ENCODE assay signal across 13 cellular contexts in genomic region chr5:109654455-109654854, GRCh38. TPM values are rescaled to one million over a fixed set of nuclear protein-coding genes. Genes with fewer than 3 reads are reported as not detected.
A peak's percentile ranks its signal among the peaks of the same experiment; 100 is the strongest.
DNase-seq lines count a peak whose midpoint lies in the region; TF ChIP-seq lines count a peak whose summit lies in the region.
"Had no signal": no experiment of that assay in that cellular context is flagged by ENCODE, and none has a peak within 500 bp of the region (broad histone marks: within the 10 kb centered on the region; RNA-seq: fewer than 3 reads in every experiment).

No MANE protein-coding gene starts in this region.

- TF ChIP-seq CTCF in H9 (conservative IDR thresholded peaks at IDR 0.05) (no peak), adrenal gland (IDR thresholded peaks at IDR 0.05) (no peak), smooth muscle cell (IDR thresholded peaks at IDR 0.05; ENCODE audit: borderline replicate concordance, insufficient read depth, poor library complexity, severe bottlenecking) (no peak)

- no peak overlapping the region for H2BK20ac ChIP-seq in H9 (ENCODE audit: low read depth, low read length, poor library complexity, severe bottlenecking)

- H3T11ph ChIP-seq in H9 (ENCODE audit: low read length), result no peak overlapping the region

- intact Hi-C loops in adrenal gland (cut with DNase I), result no loop called here

- H4K91ac ChIP-seq in H9 (ENCODE audit: insufficient read length, low read depth, low read length) (no peak overlapping the region), neuronal stem cell (ENCODE audit: low read depth, low read length, poor library complexity) (no peak overlapping the region)

- H2BK15ac ChIP-seq in H9 (ENCODE audit: low read depth, low read length) (no peak overlapping the region), neuronal stem cell (ENCODE audit: low read length) (no peak overlapping the region)

- H3K27me3 Mint-ChIP-seq in H9 (ENCODE audit: low read depth), result no peaks in the 10 kb centered on the region

- H3K4me1 Mint-ChIP-seq in H9, result no peaks in the 10 kb centered on the region

- H4K8ac ChIP-seq in H9 (replicated peaks; ENCODE audit: insufficient read length, low read depth, low read length) (no peak overlapping the region), neuronal stem cell (ENCODE audit: low read depth, low read length) (no peak overlapping the region)

- no peaks in the 10 kb centered on the region for H4K20me1 ChIP-seq in H9 (ENCODE audit: control insufficient read depth, insufficient read depth, insufficient read length)
- no peaks in the 10 kb centered on the region for H4K20me1 ChIP-seq in smooth muscle cell (ENCODE audit: low read depth)

- 0 out of 7 replicates have a peak overlapping the region, but pooled peaks of 1 of the 3 experiments have one; percentile 34 for H3K27ac Mint-ChIP-seq in H9
- H3K27ac Mint-ChIP-seq: activated T-helper 1 cell treated with anti-CD3 and anti-CD28 coated beads, Interleukin-12 subunit alpha, Interleukin-12 subunit beta, Interleukin-2, Interleukin-4 antibody, amounts not matched to agents 30 ng/mL and 10 ng/mL and 1 ng/mL, durations not matched to agents 14 hours and 24 hours and 36 hours had no signal

- H2AK5ac ChIP-seq in H9 (ENCODE audit: insufficient read length, low read length) (no peak overlapping the region), neuronal stem cell (ENCODE audit: low read depth, low read length) (no peak overlapping the region)

- H3K4me2 ChIP-seq in H9 (ENCODE audit: insufficient read depth, insufficient read length, low read length), result no peak overlapping the region
- no peak overlapping the region for H3K4me2 ChIP-seq in neuronal stem cell (ENCODE audit: insufficient read depth, low read length, poor library complexity, severe bottlenecking)
- no peak overlapping the region for H3K4me2 ChIP-seq in smooth muscle cell

- H4K5ac ChIP-seq in H9 (ENCODE audit: insufficient read length, low read depth, low read length), result no peak overlapping the region

- H3K4me3 ChIP-seq in adrenal gland, result no peak overlapping the region
- H3K4me3 ChIP-seq in neuronal stem cell (ENCODE audit: low read length in 2 of 2), result no peak overlapping the region
- H3K4me3 ChIP-seq in smooth muscle cell, result no peak overlapping the region
- H3K4me3 ChIP-seq: SJCRH30 had no signal

- H3K14ac ChIP-seq in H9 (ENCODE audit: insufficient read depth, low read length) (0 out of 2 replicates have a peak overlapping the region, but pooled peaks have one; percentile 18), neuronal stem cell (ENCODE audit: low read length) (no peak overlapping the region)

- H3K36me3 Mint-ChIP-seq in H9 (ENCODE audit: insufficient read depth in 1 of 3, low read depth in 3 of 3), result no peaks in the 10 kb centered on the region

- H3K79me2 ChIP-seq in H9 (ENCODE audit: insufficient read depth, low read length) (no peaks in the 10 kb centered on the region), smooth muscle cell (ENCODE audit: low read depth) (no peaks in the 10 kb centered on the region)

- H3K9me3 Mint-ChIP-seq in H9, result no peaks in the 10 kb centered on the region
- H3K9me3 Mint-ChIP-seq: activated T-helper 1 cell treated with anti-CD3 and anti-CD28 coated beads, Interleukin-12 subunit alpha, Interleukin-12 subunit beta, Interleukin-2, Interleukin-4 antibody, amounts not matched to agents 30 ng/mL and 10 ng/mL and 1 ng/mL, durations not matched to agents 14 hours and 24 hours and 36 hours had no signal

- H3K4ac ChIP-seq in H9 (ENCODE audit: low read depth, low read length) (no peak overlapping the region), neuronal stem cell (ENCODE audit: low read length) (no peak overlapping the region)

- H3K4me3 Mint-ChIP-seq in H9, result no peak overlapping the region
- H3K4me3 Mint-ChIP-seq: activated T-helper 1 cell treated with anti-CD3 and anti-CD28 coated beads, Interleukin-12 subunit alpha, Interleukin-12 subunit beta, Interleukin-2, Interleukin-4 antibody, amounts not matched to agents 30 ng/mL and 10 ng/mL and 1 ng/mL, durations not matched to agents 14 hours and 24 hours and 36 hours had no signal

- H3F3A ChIP-seq in smooth muscle cell (ENCODE audit: low read depth), result no peaks in the 10 kb centered on the region

- no peak overlapping the region for H3K56ac ChIP-seq in H9 (ENCODE audit: insufficient read length, low read depth, low read length)

- H3K27me3 ChIP-seq in H9 (ENCODE audit: insufficient read depth, low read length) (no peaks in the 10 kb centered on the region), adrenal gland (no peaks in the 10 kb centered on the region), neuronal stem cell (ENCODE audit: control insufficient read depth in 3 of 3, insufficient read depth in 3 of 3, low read depth in 1 of 3, low read length in 3 of 3) (no peaks in the 10 kb centered on the region), smooth muscle cell (ENCODE audit: low read depth) (no peaks in the 10 kb centered on the region)
- H3K27me3 ChIP-seq: neutrophil, SJCRH30 had no signal

- H2AFZ ChIP-seq in H9 (ENCODE audit: low read length) (no peak overlapping the region), neuronal stem cell (ENCODE audit: low read length) (peak overlapping the region; percentile 53), smooth muscle cell (ENCODE audit: low read depth) (no peak overlapping the region)

- no peak overlapping the region for H3K9ac ChIP-seq in H9 (ENCODE audit: extremely low read depth, insufficient read length, low read length)
- H3K9ac ChIP-seq in neuronal stem cell (ENCODE audit: low read depth, low read length, poor library complexity), result no peak overlapping the region
- no peak overlapping the region for H3K9ac ChIP-seq in smooth muscle cell (ENCODE audit: low read depth)

- DNase-seq in activated CD4-positive, alpha-beta T cell treated with anti-CD3 and anti-CD28 coated beads for 48 hours, result peak; percentile 43
- DNase-seq in activated CD4-positive, alpha-beta T cell treated with anti-CD3 and anti-CD28 coated beads, Interleukin-2, amount 50 U/mL, for 1 hour, result no peak
- DNase-seq in H9 (no peak), adrenal gland (peak; percentile 79 to 89 (median 84)), neuronal stem cell (ENCODE audit: low spot score) (no peak), SHP77 (lab: John Stamatoyannopoulos, UW) (no peak), NCI-H2107 treated with DMSO at 0.1 percent for 48 hours (lab: John Stamatoyannopoulos, UW; ENCODE audit: unreplicated experiment) (no peak), smooth muscle cell (lab: John Stamatoyannopoulos, UW; ENCODE audit: unreplicated experiment) (no peak)
- DNase-seq: NCI-H2081 treated with DMSO at 0.1 percent for 48 hours, NCI-H82, SJCRH30 had no signal

- H2BK120ac ChIP-seq in H9 (ENCODE audit: low read depth, low read length, poor library complexity, severe bottlenecking), result no peak overlapping the region
- H2BK120ac ChIP-seq in neuronal stem cell (ENCODE audit: low read depth, low read length), result no peak overlapping the region

- H3K36me3 ChIP-seq in adrenal gland (replicated peaks in 1 of 2) (no peaks in the 10 kb centered on the region), neuronal stem cell (replicated peaks in 1 of 2; ENCODE audit: control insufficient read depth in 2 of 2, insufficient read depth in 2 of 2, low read length in 2 of 2) (no peaks in the 10 kb centered on the region), smooth muscle cell (ENCODE audit: low read depth) (no peaks in the 10 kb centered on the region)
- H3K36me3 ChIP-seq: neutrophil, SJCRH30 had no signal

- H2BK12ac ChIP-seq in H9 (ENCODE audit: insufficient read length, low read depth, low read length), result no peak overlapping the region
- H2BK12ac ChIP-seq in neuronal stem cell (ENCODE audit: low read length), result no peak overlapping the region

- peak in 1 of 2 donors; percentile 14 for TF ChIP-seq POLR2A in adrenal gland (IDR thresholded peaks at IDR 0.05)

- H3K79me1 ChIP-seq in H9 (ENCODE audit: insufficient read depth, low read depth, low read length, poor library complexity, severe bottlenecking), result no peaks in the 10 kb centered on the region
- H3K79me1 ChIP-seq in neuronal stem cell (ENCODE audit: low read depth, low read length), result no peaks in the 10 kb centered on the region

- H3K9me3 ChIP-seq in H9 (ENCODE audit: control insufficient read depth, low read depth, low read length), result no peaks in the 10 kb centered on the region
- H3K9me3 ChIP-seq in adrenal gland (replicated peaks in 1 of 3), result no peaks in the 10 kb centered on the region
- H3K9me3 ChIP-seq in neuronal stem cell (replicated peaks in 1 of 2; ENCODE audit: control insufficient read depth in 2 of 2, insufficient read depth in 1 of 2, low read depth in 1 of 2, low read length in 2 of 2), result no peaks in the 10 kb centered on the region
- H3K9me3 ChIP-seq in smooth muscle cell (replicated peaks; ENCODE audit: low read depth), result no peaks in the 10 kb centered on the region
- H3K9me3 ChIP-seq: neutrophil, SJCRH30 had no signal

- H3K18ac ChIP-seq in H9 (ENCODE audit: insufficient read length, low read depth, low read length), result no peak overlapping the region
- H3K18ac ChIP-seq in neuronal stem cell (ENCODE audit: low read length), result no peak overlapping the region

- no peak overlapping the region for H3K23ac ChIP-seq in H9 (ENCODE audit: insufficient read length, low read depth, low read length)
- no peak overlapping the region for H3K23ac ChIP-seq in neuronal stem cell (ENCODE audit: low read depth, low read length, poor library complexity)

- H3K27ac ChIP-seq in H9 (ENCODE audit: insufficient read length, low read depth, low read length) (no peak overlapping the region), adrenal gland (peak overlapping the region in 3 of 5 donors; percentile 22 to 62 (median 30)), neuronal stem cell (replicated peaks; ENCODE audit: low read length) (no peak overlapping the region), smooth muscle cell (ENCODE audit: low read depth) (no peak overlapping the region)
- H3K27ac ChIP-seq: neutrophil, SJCRH30 had no signal

- no peak overlapping the region for H2BK5ac ChIP-seq in H9 (ENCODE audit: insufficient read length, low read length)
- no peak overlapping the region for H2BK5ac ChIP-seq in neuronal stem cell (ENCODE audit: low read length)

- no CpG with 5 or more reads among the region's 6 CpGs for WGBS in H9 (ENCODE audit: extremely low coverage, insufficient read length, low lambda C conversion rate)
- 40 to 67% (median 54%) methylated on average over 6 of the region's 6 CpGs for WGBS in adrenal gland, 4 donors
- no CpG with 5 or more reads among the region's 6 CpGs for WGBS in neuronal stem cell (ENCODE audit: extremely low coverage in 2 of 2, insufficient read length in 2 of 2, insufficient replicate concordance in 1 of 2), 2 donors
- 41% methylated on average over 6 of the region's 6 CpGs for WGBS in smooth muscle cell (ENCODE audit: low lambda C conversion rate)

- H3K4me1 ChIP-seq in H9 (ENCODE audit: insufficient read depth, low read length) (no peaks in the 10 kb centered on the region), adrenal gland (replicated peaks in 1 of 2) (peaks cover 9 to 27% of the 10 kb centered on the region in 2 donors), neuronal stem cell (ENCODE audit: control insufficient read depth in 2 of 2, insufficient read depth in 1 of 2, low read depth in 1 of 2, low read length in 2 of 2) (peaks cover 0 to 4% of the 10 kb centered on the region in 2 donors), smooth muscle cell (ENCODE audit: low read depth) (no peaks in the 10 kb centered on the region)

- no peaks in the 10 kb centered on the region for H3K23me2 ChIP-seq in H9 (ENCODE audit: insufficient read length, low read depth, low read length, poor library complexity, severe bottlenecking)

RNA-seq across cellular contexts. Expression of gene MAN2A1, which starts 35.3 kb away (rescaled TPM):
- total RNA-seq in H9 (2021), result 78.0 and 80.3 TPM in 2 replicates
- total RNA-seq in adrenal gland, result 100 to 1,000 TPM in 2 of 8 donors, 10 to 100 TPM in 6; 56.4 to 122 (median 88.6) TPM
- 10 to 100 TPM; 11.7 to 51.0 (median 14.2) TPM for polyA plus RNA-seq in adrenal gland
- polyA plus RNA-seq in neuronal stem cell (2013, experiment 1 of 2), result 48.4 TPM
- polyA plus RNA-seq in neuronal stem cell (2013, experiment 2 of 2), result 49.4 TPM
- total RNA-seq in smooth muscle cell, result 112 and 115 TPM in 2 replicates
- polyA plus RNA-seq in smooth muscle cell, result 20.3 and 31.4 TPM in 2 replicates

Comparison
In these comparisons a context has a peak if more than half of its experiments do, and no peak if none do; other contexts are left out.
1. DNase-seq: peak in activated CD4-positive, alpha-beta T cell treated with anti-CD3 and anti-CD28 coated beads for 48 hours (single experiment) and adrenal gland (7 of 7); none in activated CD4-positive, alpha-beta T cell treated with anti-CD3 and anti-CD28 coated beads, Interleukin-2, amount 50 U/mL, for 1 hour (single experiment), H9 (single experiment), neuronal stem cell (single experiment), SHP77 (0 of 2), NCI-H2107 treated with DMSO at 0.1 percent for 48 hours (single experiment) and smooth muscle cell (single experiment).
2. H3K27ac ChIP-seq: peak in adrenal gland (3 of 5); none in H9 (single experiment), neuronal stem cell (single experiment) and smooth muscle cell (single experiment).